In the genomic region with DNA sequence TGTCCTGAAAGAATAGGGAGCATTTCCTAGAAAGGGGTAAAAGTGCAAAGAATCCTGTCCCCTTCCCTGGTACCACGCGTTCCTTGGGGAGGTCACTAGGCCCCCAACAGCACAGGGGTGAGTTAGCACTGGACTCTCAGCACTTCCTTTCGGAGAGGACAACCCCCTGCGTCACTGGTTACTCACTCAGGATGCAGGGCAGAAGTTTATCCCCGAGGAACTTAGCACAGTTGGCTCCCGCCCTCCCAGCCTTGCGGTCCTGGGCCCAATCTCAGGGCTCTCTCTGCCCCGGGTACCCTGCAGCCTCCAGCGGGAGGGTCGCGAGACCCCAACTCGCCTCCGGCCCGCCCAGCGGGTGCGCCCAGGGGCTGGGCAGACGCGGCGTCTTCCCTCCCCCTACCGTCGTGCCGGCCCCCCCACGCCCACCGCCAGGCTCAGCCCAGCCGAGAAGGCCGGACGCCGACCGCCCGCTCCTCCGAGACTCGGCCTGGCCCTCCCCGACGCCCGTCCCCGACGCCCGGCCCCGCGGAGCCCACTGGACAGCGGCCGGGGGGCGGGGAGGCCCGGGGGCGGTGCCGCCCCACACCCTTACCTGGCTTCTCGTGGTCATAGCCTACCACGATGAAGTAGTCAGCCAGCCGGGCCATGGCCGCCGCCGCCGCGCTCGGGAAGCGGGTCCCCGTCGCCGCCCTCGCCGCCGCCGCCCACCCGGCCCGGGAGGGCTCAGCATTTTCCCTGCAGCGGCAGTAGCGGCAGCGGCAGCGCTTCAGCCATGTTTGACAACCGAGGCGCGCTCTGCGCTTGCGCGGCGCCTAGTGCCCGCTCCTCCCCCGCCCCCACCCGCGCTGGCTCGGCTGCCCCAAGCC, we compare ENCODE assay signal across 1 cellular context.
TF ChIP-seq lines count a peak whose summit lies in the region.

A gene (minus strand): TSS at position 797 of the 866 bp plus-strand sequence. CDS start 150 bp downstream, at position 647.

TF ChIP-seq in K562, 482 proteins besides CTCF, POLR2A, EP300 and RAD21 (continued from another document and continues in another):
- TF ChIP-seq KDM2B (CRISPR knock-in tag; IDR thresholded peaks at IDR 0.05) (no peak), CBFB (CRISPR knock-in tag; IDR thresholded peaks at IDR 0.05) (no peak), HNRNPLL (IDR thresholded peaks at IDR 0.05; ENCODE audit: low read depth, low read length, poor library complexity, severe bottlenecking) (no peak), NBN (IDR thresholded peaks at IDR 0.05; ENCODE audit: low read depth) (0 out of 2 replicates have a peak, but pooled peaks have one; percentile 17), SRSF7 (optimal IDR thresholded peaks at IDR 0.05; ENCODE audit: low read depth, low read length) (no peak), CSDE1 (IDR thresholded peaks at IDR 0.05) (no peak), TGIF2 (CRISPR knock-in tag; IDR thresholded peaks at IDR 0.05) (peak; percentile 65; the same call in 1 of the 2 replicates), ZFP36 (IDR thresholded peaks at IDR 0.05; ENCODE audit: low read depth, low read length, partially characterized antibody) (no peak), HOXB6 (CRISPR knock-in tag; IDR thresholded peaks at IDR 0.05; ENCODE audit: borderline replicate concordance) (no peak), TAF15 (IDR thresholded peaks at IDR 0.05; ENCODE audit: low read depth, low read length) (no peak), MAFK (IDR thresholded peaks at IDR 0.05; ENCODE audit: low read length) (no peak), ILF3 (IDR thresholded peaks at IDR 0.05; ENCODE audit: borderline replicate concordance) (0 out of 2 replicates have a peak, but pooled peaks have one; percentile 23), ZNF347 (CRISPR knock-in tag; IDR thresholded peaks at IDR 0.05; ENCODE audit: low read depth) (no peak), POLR3G (IDR thresholded peaks at IDR 0.05; ENCODE audit: extremely low read depth, insufficient read length, insufficient replicate concordance) (no peak), SMARCB1 (IDR thresholded peaks at IDR 0.05; ENCODE audit: insufficient read length, low read depth) (no peak), ZFX (CRISPR knock-in tag; IDR thresholded peaks at IDR 0.05) (peak; percentile 76), ZFPM2 (CRISPR knock-in tag; IDR thresholded peaks at IDR 0.05) (no peak), NR2F6 (CRISPR knock-in tag; IDR thresholded peaks at IDR 0.05) (no peak), ZNF384 (IDR thresholded peaks at IDR 0.05; ENCODE audit: low read depth, low read length) (no peak), TBP (optimal IDR thresholded peaks at IDR 0.05; ENCODE audit: low read depth, low read length) (peak; percentile 47), CREBBP (IDR thresholded peaks at IDR 0.05; ENCODE audit: low read depth, low read length) (no peak), MTA1 (IDR thresholded peaks at IDR 0.05; ENCODE audit: borderline replicate concordance) (no peak), NR3C1 (CRISPR knock-in tag; IDR thresholded peaks at IDR 0.05) (no peak), ZNF785 (CRISPR knock-in tag; IDR thresholded peaks at IDR 0.05) (no peak), PHF20 (IDR thresholded peaks at IDR 0.05; ENCODE audit: partially characterized antibody) (no peak), XRCC4 (IDR thresholded peaks at IDR 0.05; ENCODE audit: extremely low read depth, insufficient read depth, insufficient read length) (no peak), ZNF764 (CRISPR knock-in tag; IDR thresholded peaks at IDR 0.05; ENCODE audit: low read depth) (no peak), ARID1B (IDR thresholded peaks at IDR 0.05) (no peak), L3MBTL2 (IDR thresholded peaks at IDR 0.05) (no peak), ZNF75A (CRISPR knock-in tag; IDR thresholded peaks at IDR 0.05) (no peak), EWSR1 (IDR thresholded peaks at IDR 0.05; ENCODE audit: borderline replicate concordance, low read depth, partially characterized antibody) (no peak), HDAC3 (IDR thresholded peaks at IDR 0.05; ENCODE audit: borderline replicate concordance, partially characterized antibody) (no peak), MCM3 (IDR thresholded peaks at IDR 0.05) (no peak), FOXP1 (CRISPR knock-in tag; IDR thresholded peaks at IDR 0.05) (0 out of 2 replicates have a peak, but pooled peaks have one; percentile 17), TRIM24 (IDR thresholded peaks at IDR 0.05) (no peak), ELF4 (CRISPR knock-in tag; IDR thresholded peaks at IDR 0.05) (no peak), RCOR1 (IDR thresholded peaks at IDR 0.05; ENCODE audit: borderline replicate concordance in 1 of 2, low read depth in 2 of 2, low read length in 2 of 2) (peak in 1 of 2 experiments; percentile 25; a peak in 1 of 4 replicates)
- TF ChIP-seq, protein P1, sequence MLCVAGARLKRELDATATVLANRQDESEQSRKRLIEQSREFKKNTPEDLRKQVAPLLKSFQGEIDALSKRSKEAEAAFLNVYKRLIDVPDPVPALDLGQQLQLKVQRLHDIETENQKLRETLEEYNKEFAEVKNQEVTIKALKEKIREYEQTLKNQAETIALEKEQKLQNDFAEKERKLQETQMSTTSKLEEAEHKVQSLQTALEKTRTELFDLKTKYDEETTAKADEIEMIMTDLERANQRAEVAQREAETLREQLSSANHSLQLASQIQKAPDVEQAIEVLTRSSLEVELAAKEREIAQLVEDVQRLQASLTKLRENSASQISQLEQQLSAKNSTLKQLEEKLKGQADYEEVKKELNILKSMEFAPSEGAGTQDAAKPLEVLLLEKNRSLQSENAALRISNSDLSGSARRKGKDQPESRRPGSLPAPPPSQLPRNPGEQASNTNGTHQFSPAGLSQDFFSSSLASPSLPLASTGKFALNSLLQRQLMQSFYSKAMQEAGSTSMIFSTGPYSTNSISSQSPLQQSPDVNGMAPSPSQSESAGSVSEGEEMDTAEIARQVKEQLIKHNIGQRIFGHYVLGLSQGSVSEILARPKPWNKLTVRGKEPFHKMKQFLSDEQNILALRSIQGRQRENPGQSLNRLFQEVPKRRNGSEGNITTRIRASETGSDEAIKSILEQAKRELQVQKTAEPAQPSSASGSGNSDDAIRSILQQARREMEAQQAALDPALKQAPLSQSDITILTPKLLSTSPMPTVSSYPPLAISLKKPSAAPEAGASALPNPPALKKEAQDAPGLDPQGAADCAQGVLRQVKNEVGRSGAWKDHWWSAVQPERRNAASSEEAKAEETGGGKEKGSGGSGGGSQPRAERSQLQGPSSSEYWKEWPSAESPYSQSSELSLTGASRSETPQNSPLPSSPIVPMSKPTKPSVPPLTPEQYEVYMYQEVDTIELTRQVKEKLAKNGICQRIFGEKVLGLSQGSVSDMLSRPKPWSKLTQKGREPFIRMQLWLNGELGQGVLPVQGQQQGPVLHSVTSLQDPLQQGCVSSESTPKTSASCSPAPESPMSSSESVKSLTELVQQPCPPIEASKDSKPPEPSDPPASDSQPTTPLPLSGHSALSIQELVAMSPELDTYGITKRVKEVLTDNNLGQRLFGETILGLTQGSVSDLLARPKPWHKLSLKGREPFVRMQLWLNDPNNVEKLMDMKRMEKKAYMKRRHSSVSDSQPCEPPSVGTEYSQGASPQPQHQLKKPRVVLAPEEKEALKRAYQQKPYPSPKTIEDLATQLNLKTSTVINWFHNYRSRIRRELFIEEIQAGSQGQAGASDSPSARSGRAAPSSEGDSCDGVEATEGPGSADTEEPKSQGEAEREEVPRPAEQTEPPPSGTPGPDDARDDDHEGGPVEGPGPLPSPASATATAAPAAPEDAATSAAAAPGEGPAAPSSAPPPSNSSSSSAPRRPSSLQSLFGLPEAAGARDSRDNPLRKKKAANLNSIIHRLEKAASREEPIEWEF (CRISPR knock-in tag; IDR thresholded peaks at IDR 0.05), result no peak
- TF ChIP-seq, protein P2, sequence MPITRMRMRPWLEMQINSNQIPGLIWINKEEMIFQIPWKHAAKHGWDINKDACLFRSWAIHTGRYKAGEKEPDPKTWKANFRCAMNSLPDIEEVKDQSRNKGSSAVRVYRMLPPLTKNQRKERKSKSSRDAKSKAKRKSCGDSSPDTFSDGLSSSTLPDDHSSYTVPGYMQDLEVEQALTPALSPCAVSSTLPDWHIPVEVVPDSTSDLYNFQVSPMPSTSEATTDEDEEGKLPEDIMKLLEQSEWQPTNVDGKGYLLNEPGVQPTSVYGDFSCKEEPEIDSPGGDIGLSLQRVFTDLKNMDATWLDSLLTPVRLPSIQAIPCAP (CRISPR knock-in tag; IDR thresholded peaks at IDR 0.05; ENCODE audit: borderline replicate concordance), result no peak
- TF ChIP-seq, protein P3, sequence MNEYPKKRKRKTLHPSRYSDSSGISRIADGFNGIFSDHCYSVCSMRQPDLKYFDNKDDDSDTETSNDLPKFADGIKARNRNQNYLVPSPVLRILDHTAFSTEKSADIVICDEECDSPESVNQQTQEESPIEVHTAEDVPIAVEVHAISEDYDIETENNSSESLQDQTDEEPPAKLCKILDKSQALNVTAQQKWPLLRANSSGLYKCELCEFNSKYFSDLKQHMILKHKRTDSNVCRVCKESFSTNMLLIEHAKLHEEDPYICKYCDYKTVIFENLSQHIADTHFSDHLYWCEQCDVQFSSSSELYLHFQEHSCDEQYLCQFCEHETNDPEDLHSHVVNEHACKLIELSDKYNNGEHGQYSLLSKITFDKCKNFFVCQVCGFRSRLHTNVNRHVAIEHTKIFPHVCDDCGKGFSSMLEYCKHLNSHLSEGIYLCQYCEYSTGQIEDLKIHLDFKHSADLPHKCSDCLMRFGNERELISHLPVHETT (CRISPR knock-in tag; conservative IDR thresholded peaks at IDR 0.05 in 1 of 2, IDR thresholded peaks at IDR 0.05 in 1 of 2), result peak in 1 of 2 experiments; percentile 56; a peak in 1 of 4 replicates
- TF ChIP-seq, protein P4, sequence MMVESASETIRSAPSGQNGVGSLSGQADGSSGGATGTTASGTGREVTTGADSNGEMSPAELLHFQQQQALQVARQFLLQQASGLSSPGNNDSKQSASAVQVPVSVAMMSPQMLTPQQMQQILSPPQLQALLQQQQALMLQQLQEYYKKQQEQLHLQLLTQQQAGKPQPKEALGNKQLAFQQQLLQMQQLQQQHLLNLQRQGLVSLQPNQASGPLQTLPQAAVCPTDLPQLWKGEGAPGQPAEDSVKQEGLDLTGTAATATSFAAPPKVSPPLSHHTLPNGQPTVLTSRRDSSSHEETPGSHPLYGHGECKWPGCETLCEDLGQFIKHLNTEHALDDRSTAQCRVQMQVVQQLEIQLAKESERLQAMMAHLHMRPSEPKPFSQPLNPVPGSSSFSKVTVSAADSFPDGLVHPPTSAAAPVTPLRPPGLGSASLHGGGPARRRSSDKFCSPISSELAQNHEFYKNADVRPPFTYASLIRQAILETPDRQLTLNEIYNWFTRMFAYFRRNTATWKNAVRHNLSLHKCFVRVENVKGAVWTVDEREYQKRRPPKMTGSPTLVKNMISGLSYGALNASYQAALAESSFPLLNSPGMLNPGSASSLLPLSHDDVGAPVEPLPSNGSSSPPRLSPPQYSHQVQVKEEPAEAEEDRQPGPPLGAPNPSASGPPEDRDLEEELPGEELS (CRISPR knock-in tag; IDR thresholded peaks at IDR 0.05; ENCODE audit: borderline replicate concordance), result no peak
- TF ChIP-seq, protein P5, sequence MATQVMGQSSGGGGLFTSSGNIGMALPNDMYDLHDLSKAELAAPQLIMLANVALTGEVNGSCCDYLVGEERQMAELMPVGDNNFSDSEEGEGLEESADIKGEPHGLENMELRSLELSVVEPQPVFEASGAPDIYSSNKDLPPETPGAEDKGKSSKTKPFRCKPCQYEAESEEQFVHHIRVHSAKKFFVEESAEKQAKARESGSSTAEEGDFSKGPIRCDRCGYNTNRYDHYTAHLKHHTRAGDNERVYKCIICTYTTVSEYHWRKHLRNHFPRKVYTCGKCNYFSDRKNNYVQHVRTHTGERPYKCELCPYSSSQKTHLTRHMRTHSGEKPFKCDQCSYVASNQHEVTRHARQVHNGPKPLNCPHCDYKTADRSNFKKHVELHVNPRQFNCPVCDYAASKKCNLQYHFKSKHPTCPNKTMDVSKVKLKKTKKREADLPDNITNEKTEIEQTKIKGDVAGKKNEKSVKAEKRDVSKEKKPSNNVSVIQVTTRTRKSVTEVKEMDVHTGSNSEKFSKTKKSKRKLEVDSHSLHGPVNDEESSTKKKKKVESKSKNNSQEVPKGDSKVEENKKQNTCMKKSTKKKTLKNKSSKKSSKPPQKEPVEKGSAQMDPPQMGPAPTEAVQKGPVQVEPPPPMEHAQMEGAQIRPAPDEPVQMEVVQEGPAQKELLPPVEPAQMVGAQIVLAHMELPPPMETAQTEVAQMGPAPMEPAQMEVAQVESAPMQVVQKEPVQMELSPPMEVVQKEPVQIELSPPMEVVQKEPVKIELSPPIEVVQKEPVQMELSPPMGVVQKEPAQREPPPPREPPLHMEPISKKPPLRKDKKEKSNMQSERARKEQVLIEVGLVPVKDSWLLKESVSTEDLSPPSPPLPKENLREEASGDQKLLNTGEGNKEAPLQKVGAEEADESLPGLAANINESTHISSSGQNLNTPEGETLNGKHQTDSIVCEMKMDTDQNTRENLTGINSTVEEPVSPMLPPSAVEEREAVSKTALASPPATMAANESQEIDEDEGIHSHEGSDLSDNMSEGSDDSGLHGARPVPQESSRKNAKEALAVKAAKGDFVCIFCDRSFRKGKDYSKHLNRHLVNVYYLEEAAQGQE (CRISPR knock-in tag; IDR thresholded peaks at IDR 0.05; ENCODE audit: low read depth), result peak; percentile 35; the same call in 1 of the 2 replicates
- TF ChIP-seq, protein P6, sequence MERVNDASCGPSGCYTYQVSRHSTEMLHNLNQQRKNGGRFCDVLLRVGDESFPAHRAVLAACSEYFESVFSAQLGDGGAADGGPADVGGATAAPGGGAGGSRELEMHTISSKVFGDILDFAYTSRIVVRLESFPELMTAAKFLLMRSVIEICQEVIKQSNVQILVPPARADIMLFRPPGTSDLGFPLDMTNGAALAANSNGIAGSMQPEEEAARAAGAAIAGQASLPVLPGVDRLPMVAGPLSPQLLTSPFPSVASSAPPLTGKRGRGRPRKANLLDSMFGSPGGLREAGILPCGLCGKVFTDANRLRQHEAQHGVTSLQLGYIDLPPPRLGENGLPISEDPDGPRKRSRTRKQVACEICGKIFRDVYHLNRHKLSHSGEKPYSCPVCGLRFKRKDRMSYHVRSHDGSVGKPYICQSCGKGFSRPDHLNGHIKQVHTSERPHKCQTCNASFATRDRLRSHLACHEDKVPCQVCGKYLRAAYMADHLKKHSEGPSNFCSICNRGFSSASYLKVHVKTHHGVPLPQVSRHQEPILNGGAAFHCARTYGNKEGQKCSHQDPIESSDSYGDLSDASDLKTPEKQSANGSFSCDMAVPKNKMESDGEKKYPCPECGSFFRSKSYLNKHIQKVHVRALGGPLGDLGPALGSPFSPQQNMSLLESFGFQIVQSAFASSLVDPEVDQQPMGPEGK (CRISPR knock-in tag; IDR thresholded peaks at IDR 0.05; ENCODE audit: borderline replicate concordance), result no peak
- TF ChIP-seq, protein P7, sequence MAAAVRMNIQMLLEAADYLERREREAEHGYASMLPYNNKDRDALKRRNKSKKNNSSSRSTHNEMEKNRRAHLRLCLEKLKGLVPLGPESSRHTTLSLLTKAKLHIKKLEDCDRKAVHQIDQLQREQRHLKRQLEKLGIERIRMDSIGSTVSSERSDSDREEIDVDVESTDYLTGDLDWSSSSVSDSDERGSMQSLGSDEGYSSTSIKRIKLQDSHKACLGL (CRISPR knock-in tag; IDR thresholded peaks at IDR 0.05; ENCODE audit: borderline replicate concordance, poor library complexity, severe bottlenecking), result no peak
- TF ChIP-seq, protein P8, sequence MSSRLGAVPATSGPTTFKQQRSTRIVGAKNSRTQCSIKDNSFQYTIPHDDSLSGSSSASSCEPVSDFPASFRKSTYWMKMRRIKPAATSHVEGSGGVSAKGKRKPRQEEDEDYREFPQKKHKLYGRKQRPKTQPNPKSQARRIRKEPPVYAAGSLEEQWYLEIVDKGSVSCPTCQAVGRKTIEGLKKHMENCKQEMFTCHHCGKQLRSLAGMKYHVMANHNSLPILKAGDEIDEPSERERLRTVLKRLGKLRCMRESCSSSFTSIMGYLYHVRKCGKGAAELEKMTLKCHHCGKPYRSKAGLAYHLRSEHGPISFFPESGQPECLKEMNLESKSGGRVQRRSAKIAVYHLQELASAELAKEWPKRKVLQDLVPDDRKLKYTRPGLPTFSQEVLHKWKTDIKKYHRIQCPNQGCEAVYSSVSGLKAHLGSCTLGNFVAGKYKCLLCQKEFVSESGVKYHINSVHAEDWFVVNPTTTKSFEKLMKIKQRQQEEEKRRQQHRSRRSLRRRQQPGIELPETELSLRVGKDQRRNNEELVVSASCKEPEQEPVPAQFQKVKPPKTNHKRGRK (tag; IDR thresholded peaks at IDR 0.05), result no peak
